15 cellular contexts compared by ENCODE assay signal in the genomic region with DNA sequence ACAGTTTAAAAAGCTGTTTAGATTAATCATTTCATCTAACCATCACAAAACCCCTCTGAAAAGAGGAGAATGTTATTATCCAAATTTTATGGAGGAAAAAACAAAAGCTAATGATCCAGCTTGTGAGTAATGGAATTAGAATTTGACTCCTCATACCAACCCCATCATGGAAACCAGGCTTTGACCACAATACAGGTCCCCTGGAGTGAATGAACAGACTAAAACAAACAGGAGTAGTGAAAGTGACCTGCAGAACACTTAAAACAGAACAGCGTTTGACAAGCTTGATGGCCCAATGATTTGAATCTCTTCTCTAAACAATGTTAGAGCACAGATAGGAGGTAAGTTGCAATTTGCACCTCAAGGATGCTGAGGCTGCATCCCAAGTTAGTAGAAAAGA.
A peak's percentile ranks its signal among the peaks of the same experiment; 100 is the strongest.
DNase-seq lines count a peak whose midpoint lies in the region; ATAC-seq and TF ChIP-seq lines count a peak whose summit lies in the region.
"Had no signal": no experiment of that assay in that cellular context is flagged by ENCODE, and none has a peak within 500 bp of the region (broad histone marks: within the 10 kb centered on the region; RNA-seq: fewer than 3 reads in every experiment).

No MANE protein-coding gene starts in this region.

- peak overlapping the region; percentile 2; the same call in 1 of the 2 replicates for H3K27ac Mint-ChIP-seq in HFFc6
- H3K27ac Mint-ChIP-seq in WTC11 = no peak overlapping the region
- H3K27ac Mint-ChIP-seq: CD4-positive, CD25-positive, alpha-beta regulatory T cell had no signal

- POLR2A ChIA-PET in AG04450 (lab: Yijun Ruan, JAX) = no interaction called here
- POLR2A ChIA-PET in WTC11 (lab: Charles Lee) = no interaction called here
- POLR2A ChIA-PET in RWPE1 (lab: Yijun Ruan, JAX; ENCODE audit: low non-redundant PET) = no interaction called here

- H3K9me3 Mint-ChIP-seq in HFFc6 = peaks cover 14% of the 10 kb centered on the region
- peaks cover 25% of the 10 kb centered on the region for H3K9me3 Mint-ChIP-seq in WTC11
- H3K9me3 Mint-ChIP-seq: central memory CD8-positive, alpha-beta T cell had no signal

- peak; percentile 65 for ATAC-seq in WTC11
- no peak for ATAC-seq in HG03159 (IDR thresholded peaks at IDR 0.05; ENCODE audit: unreplicated experiment)
- ATAC-seq in HG03442 (IDR thresholded peaks at IDR 0.05; ENCODE audit: unreplicated experiment) = no peak
- no peak for ATAC-seq in GM18867 (IDR thresholded peaks at IDR 0.05; ENCODE audit: unreplicated experiment)

- H3K27me3 Mint-ChIP-seq in HFFc6 (ENCODE audit: insufficient read depth) = no peaks in the 10 kb centered on the region; the same call in 1 of the 2 replicates
- no peaks in the 10 kb centered on the region for H3K27me3 Mint-ChIP-seq in WTC11 (ENCODE audit: low read depth)

- H3K9me3 ChIP-seq in AG04450 (ENCODE audit: control insufficient read depth, insufficient read depth, low read length) = no peaks in the 10 kb centered on the region

- H3K4me3 ChIP-seq in AG04450 (ENCODE audit: low read depth, low read length) = no peak overlapping the region
- H3K4me3 ChIP-seq: skin epidermis had no signal

- CTCF ChIA-PET in AG04450 (lab: Charles Lee) (no interaction called here), WTC11 (lab: Charles Lee) (no interaction called here), RWPE1 (lab: Yijun Ruan, JAX) (no interaction called here)

- H3K4me1 Mint-ChIP-seq in HFFc6 (ENCODE audit: low read depth) = peaks cover 13% of the 10 kb centered on the region
- peaks cover 19% of the 10 kb centered on the region for H3K4me1 Mint-ChIP-seq in WTC11
- H3K4me1 Mint-ChIP-seq: CD4-positive, CD25-positive, alpha-beta regulatory T cell; central memory CD8-positive, alpha-beta T cell had no signal

- no peaks in the 10 kb centered on the region for H3K27me3 ChIP-seq in AG04450 (ENCODE audit: control insufficient read depth, insufficient read depth, low read length)

- DNase-seq in AG04450 (ENCODE audit: low read depth, low spot score) (peak; percentile 42), HFFc6 (peak; percentile 62), WTC11 (ENCODE audit: low spot score) (no peak), iPS-NIHi7 (ENCODE audit: extremely low spot score) (peak; percentile 18), RWPE1 (ENCODE audit: low spot score) (no peak)
- DNase-seq: activated T-cell treated with anti-CD3 and anti-CD28 coated beads for 4 hours; CD4-positive, CD25-positive, alpha-beta regulatory T cell; midbrain; NCI-H187; OCI-M1 had no signal

- H3K4me3 Mint-ChIP-seq in HFFc6 = peak overlapping the region; percentile 0; the same call in 1 of the 2 replicates
- no peak overlapping the region for H3K4me3 Mint-ChIP-seq in WTC11
- H3K4me3 Mint-ChIP-seq: CD4-positive, CD25-positive, alpha-beta regulatory T cell; central memory CD8-positive, alpha-beta T cell had no signal

- H3K36me3 Mint-ChIP-seq in HFFc6 (ENCODE audit: low read depth) (peaks cover 16% of the 10 kb centered on the region), WTC11 (peaks cover 11% of the 10 kb centered on the region; the same call in 1 of the 2 replicates)
- H3K36me3 Mint-ChIP-seq: CD4-positive, CD25-positive, alpha-beta regulatory T cell had no signal

- H3K27ac ChIP-seq in AG04450 (ENCODE audit: low read depth, low read length) (no peak overlapping the region), RWPE1 (no peak overlapping the region)
- H3K27ac ChIP-seq: skin epidermis had no signal

- TF ChIP-seq CTCF in AG04450 (IDR thresholded peaks at IDR 0.05; ENCODE audit: low read depth, low read length) (no peak), HFFc6 (IDR thresholded peaks at IDR 0.05) (no peak), WTC11 (IDR thresholded peaks at IDR 0.05) (no peak), RWPE1 (conservative IDR thresholded peaks at IDR 0.05; ENCODE audit: low read depth) (no peak)

TF ChIP-seq in WTC11, 78 proteins besides CTCF, POLR2A, EP300 and RAD21 (continues in another document):
- TF ChIP-seq ZNF317 (CRISPR knock-in tag; IDR thresholded peaks at IDR 0.05; ENCODE audit: borderline replicate concordance, low read depth) (no peak), CBFB (CRISPR knock-in tag; IDR thresholded peaks at IDR 0.05; ENCODE audit: low read depth) (no peak), SOX15 (CRISPR knock-in tag; IDR thresholded peaks at IDR 0.05) (no peak), TCF7 (CRISPR knock-in tag; IDR thresholded peaks at IDR 0.05; ENCODE audit: low read depth) (no peak), CREB1 (CRISPR knock-in tag; IDR thresholded peaks at IDR 0.05) (no peak), EMX1 (CRISPR knock-in tag; IDR thresholded peaks at IDR 0.05) (no peak), MXD4 (CRISPR knock-in tag; IDR thresholded peaks at IDR 0.05; ENCODE audit: borderline replicate concordance) (no peak), GTF2I (CRISPR knock-in tag; conservative IDR thresholded peaks at IDR 0.05) (no peak)
- TF ChIP-seq, protein P1, sequence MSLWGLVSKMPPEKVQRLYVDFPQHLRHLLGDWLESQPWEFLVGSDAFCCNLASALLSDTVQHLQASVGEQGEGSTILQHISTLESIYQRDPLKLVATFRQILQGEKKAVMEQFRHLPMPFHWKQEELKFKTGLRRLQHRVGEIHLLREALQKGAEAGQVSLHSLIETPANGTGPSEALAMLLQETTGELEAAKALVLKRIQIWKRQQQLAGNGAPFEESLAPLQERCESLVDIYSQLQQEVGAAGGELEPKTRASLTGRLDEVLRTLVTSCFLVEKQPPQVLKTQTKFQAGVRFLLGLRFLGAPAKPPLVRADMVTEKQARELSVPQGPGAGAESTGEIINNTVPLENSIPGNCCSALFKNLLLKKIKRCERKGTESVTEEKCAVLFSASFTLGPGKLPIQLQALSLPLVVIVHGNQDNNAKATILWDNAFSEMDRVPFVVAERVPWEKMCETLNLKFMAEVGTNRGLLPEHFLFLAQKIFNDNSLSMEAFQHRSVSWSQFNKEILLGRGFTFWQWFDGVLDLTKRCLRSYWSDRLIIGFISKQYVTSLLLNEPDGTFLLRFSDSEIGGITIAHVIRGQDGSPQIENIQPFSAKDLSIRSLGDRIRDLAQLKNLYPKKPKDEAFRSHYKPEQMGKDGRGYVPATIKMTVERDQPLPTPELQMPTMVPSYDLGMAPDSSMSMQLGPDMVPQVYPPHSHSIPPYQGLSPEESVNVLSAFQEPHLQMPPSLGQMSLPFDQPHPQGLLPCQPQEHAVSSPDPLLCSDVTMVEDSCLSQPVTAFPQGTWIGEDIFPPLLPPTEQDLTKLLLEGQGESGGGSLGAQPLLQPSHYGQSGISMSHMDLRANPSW (CRISPR knock-in tag; conservative IDR thresholded peaks at IDR 0.05; ENCODE audit: low read depth) = no peak
- TF ChIP-seq, protein P2, sequence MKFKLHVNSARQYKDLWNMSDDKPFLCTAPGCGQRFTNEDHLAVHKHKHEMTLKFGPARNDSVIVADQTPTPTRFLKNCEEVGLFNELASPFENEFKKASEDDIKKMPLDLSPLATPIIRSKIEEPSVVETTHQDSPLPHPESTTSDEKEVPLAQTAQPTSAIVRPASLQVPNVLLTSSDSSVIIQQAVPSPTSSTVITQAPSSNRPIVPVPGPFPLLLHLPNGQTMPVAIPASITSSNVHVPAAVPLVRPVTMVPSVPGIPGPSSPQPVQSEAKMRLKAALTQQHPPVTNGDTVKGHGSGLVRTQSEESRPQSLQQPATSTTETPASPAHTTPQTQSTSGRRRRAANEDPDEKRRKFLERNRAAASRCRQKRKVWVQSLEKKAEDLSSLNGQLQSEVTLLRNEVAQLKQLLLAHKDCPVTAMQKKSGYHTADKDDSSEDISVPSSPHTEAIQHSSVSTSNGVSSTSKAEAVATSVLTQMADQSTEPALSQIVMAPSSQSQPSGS (CRISPR knock-in tag; IDR thresholded peaks at IDR 0.05; ENCODE audit: borderline replicate concordance, low read depth) = no peak
- TF ChIP-seq, protein P3, sequence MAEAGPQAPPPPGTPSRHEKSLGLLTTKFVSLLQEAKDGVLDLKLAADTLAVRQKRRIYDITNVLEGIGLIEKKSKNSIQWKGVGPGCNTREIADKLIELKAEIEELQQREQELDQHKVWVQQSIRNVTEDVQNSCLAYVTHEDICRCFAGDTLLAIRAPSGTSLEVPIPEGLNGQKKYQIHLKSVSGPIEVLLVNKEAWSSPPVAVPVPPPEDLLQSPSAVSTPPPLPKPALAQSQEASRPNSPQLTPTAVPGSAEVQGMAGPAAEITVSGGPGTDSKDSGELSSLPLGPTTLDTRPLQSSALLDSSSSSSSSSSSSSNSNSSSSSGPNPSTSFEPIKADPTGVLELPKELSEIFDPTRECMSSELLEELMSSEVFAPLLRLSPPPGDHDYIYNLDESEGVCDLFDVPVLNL (CRISPR knock-in tag; IDR thresholded peaks at IDR 0.05; ENCODE audit: borderline replicate concordance, low read depth) = no peak
- TF ChIP-seq, protein P4, sequence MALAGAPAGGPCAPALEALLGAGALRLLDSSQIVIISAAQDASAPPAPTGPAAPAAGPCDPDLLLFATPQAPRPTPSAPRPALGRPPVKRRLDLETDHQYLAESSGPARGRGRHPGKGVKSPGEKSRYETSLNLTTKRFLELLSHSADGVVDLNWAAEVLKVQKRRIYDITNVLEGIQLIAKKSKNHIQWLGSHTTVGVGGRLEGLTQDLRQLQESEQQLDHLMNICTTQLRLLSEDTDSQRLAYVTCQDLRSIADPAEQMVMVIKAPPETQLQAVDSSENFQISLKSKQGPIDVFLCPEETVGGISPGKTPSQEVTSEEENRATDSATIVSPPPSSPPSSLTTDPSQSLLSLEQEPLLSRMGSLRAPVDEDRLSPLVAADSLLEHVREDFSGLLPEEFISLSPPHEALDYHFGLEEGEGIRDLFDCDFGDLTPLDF (CRISPR knock-in tag; IDR thresholded peaks at IDR 0.05) = no peak

Comparison
In these comparisons a context has a peak if more than half of its experiments do, and no peak if none do; other contexts are left out.
1. DNase-seq: peak in AG04450 (single experiment), HFFc6 (single experiment) and iPS-NIHi7 (single experiment); none in WTC11 (single experiment) and RWPE1 (single experiment).